ENCODE assay signal across 22 cellular contexts in genomic region chr2:69205491-69205890, GRCh38.
"Had no signal": no experiment of that assay in that cellular context is flagged by ENCODE, and none has a peak within 500 bp of the region (broad histone marks: within the 10 kb centered on the region; RNA-seq: fewer than 3 reads in every experiment).

No MANE protein-coding gene starts in this region.

- H3K9me3 ChIP-seq: colonic mucosa, esophagus squamous epithelium, gastroesophageal sphincter, right atrium auricular region, testis, tibial nerve had no signal

- DNase-seq: cerebellar nuclear complex; colonic mucosa; dermis blood vessel endothelial cell; esophagus squamous epithelium; foreskin fibroblast; glutamatergic neuron; immature natural killer cell; left cardiac atrium; left ventricle myocardium inferior; mesendoderm; naive thymus-derived CD8-positive, alpha-beta T cell; posterior cingulate gyrus; stimulated activated CD4-positive, alpha-beta T cell treated with anti-CD3 and anti-CD28 coated beads, Interleukin-2, amount 100 ng/mL, for 24 hours; stimulated activated CD4-positive, alpha-beta T cell treated with anti-CD3 and anti-CD28 coated beads, Interleukin-4, amount 100 ng/mL, for 4 hours; stimulated activated naive B cell treated with anti-CD40 and anti-IgM and Interleukin-4, amounts not matched to agents 10 μg/mL and 1 μg/mL and 100 μg/mL, for 72 hours; stimulated activated naive CD8-positive, alpha-beta T cell treated with anti-CD3 and anti-CD28 coated beads, Interleukin-15, amount 100 ng/mL, for 72 hours had no signal

- H3K27ac ChIP-seq: colonic mucosa, left ventricle myocardium inferior, right atrium auricular region, testis, tibial nerve had no signal

- ATAC-seq: gastroesophageal sphincter; naive thymus-derived CD8-positive, alpha-beta T cell; stimulated activated naive B cell treated with anti-CD40 and anti-IgM and Interleukin-4, amounts not matched to agents 10 μg/mL and 1 μg/mL and 100 μg/mL, for 72 hours had no signal

- H3K4me1 ChIP-seq: colonic mucosa had no signal

- H3K36me3 ChIP-seq: colonic mucosa, esophagus squamous epithelium, left ventricle myocardium inferior, right atrium auricular region, tibial nerve had no signal

- FAIRE-seq: keratinocyte had no signal

- H3K4me3 ChIP-seq: colonic mucosa, esophagus squamous epithelium, gastroesophageal sphincter, left ventricle myocardium inferior, lung, right atrium auricular region, testis, tibial nerve had no signal

- H3K27me3 ChIP-seq: colonic mucosa, esophagus squamous epithelium, gastroesophageal sphincter, right atrium auricular region, testis, tibial nerve had no signal
